1 cellular context compared by ENCODE assay signal in genomic region chr15:41610048-41610447, GRCh38.
TF ChIP-seq lines count a peak whose summit lies in the region.

No MANE protein-coding gene starts in this region.

TF ChIP-seq in GM12878, 131 proteins besides CTCF, POLR2A, EP300 and RAD21:
- TF ChIP-seq POLR2AphosphoS2 (IDR thresholded peaks at IDR 0.05; ENCODE audit: low read depth, low read length) (no peak), RELB (IDR thresholded peaks at IDR 0.05; ENCODE audit: low read depth) (no peak), MTA3 (IDR thresholded peaks at IDR 0.05; ENCODE audit: borderline replicate concordance, low read length) (no peak)
